In the genomic region with DNA sequence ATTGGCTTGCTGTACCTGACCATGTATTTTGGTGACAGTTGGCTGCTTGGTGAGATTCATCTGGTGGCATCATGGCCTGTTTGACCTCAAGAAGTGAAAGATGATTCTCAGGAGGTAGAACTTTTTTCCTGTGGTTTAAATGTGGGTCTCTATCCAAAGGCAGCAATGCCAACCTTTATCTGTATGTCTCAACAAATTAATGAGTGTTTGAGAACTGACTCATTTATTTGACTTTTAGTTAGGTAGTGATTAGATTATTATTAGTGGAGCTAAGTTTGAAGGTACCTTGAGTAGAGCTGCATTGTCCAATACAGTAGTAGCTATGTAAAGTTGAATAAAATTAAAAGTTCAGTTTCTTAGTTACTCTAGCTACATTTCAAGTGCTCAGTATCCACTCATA, we compare ENCODE assay signal across 27 cellular contexts.
"Had no signal": no experiment of that assay in that cellular context is flagged by ENCODE, and none has a peak within 500 bp of the region (broad histone marks: within the 10 kb centered on the region; RNA-seq: fewer than 3 reads in every experiment).

No MANE protein-coding gene starts in this region.

- H3K27ac ChIP-seq: esophagus squamous epithelium, heart right ventricle, ovary, right lobe of liver, thoracic aorta, tibial nerve, upper lobe of right lung, uterus had no signal

- H3K4me1 ChIP-seq: right lobe of liver had no signal

- H3K27me3 ChIP-seq: esophagus squamous epithelium, heart right ventricle, ovary, right lobe of liver, tibial nerve, upper lobe of right lung, uterus had no signal

- H3K4me3 ChIP-seq: esophagus squamous epithelium, heart right ventricle, lung, mucosa of descending colon, ovary, right lobe of liver, thoracic aorta, tibial nerve, upper lobe of right lung, uterus had no signal

- H3K36me3 ChIP-seq: esophagus squamous epithelium, heart right ventricle, ovary, right lobe of liver, thoracic aorta, tibial nerve, upper lobe of right lung, uterus had no signal

- FAIRE-seq: endometrium, small intestine had no signal

- H3K9me3 ChIP-seq: esophagus squamous epithelium, heart right ventricle, mucosa of descending colon, ovary, right lobe of liver, thoracic aorta, tibial nerve, upper lobe of right lung, uterus had no signal

- ATAC-seq: effector memory CD8-positive, alpha-beta T cell; heart right ventricle; mucosa of descending colon; right lobe of liver; stimulated activated naive B cell treated with anti-CD40 and anti-IgM and Interleukin-4, amounts not matched to agents 10 μg/mL and 1 μg/mL and 100 μg/mL, for 72 hours; upper lobe of right lung had no signal

- DNase-seq: cortex of kidney; effector memory CD8-positive, alpha-beta T cell; erythroblast; esophagus squamous epithelium; foreskin melanocyte; glutamatergic neuron; heart right ventricle; hippocampal formation; islet precursor cell; kidney glomerular epithelial cell; mesenchymal stem cell; mucosa of descending colon; naive B cell; nephron progenitor cell; occipital lobe; ovary; right lobe of liver; small intestine; stimulated activated CD4-positive, alpha-beta T cell treated with anti-CD3 and anti-CD28 coated beads, Interleukin-15, amount 100 ng/mL, for 24 hours; stimulated activated CD4-positive, alpha-beta T cell treated with anti-CD3 and anti-CD28 coated beads, Interleukin-2, amount 100 ng/mL, for 48 hours; stimulated activated naive B cell treated with anti-CD40 and anti-IgM and Interleukin-4, amounts not matched to agents 10 μg/mL and 1 μg/mL and 100 μg/mL, for 72 hours; upper lobe of right lung; uterus had no signal
